23 cellular contexts compared by ENCODE assay signal in genomic region chr22:33350391-33350955, GRCh38.
"Had no signal": no experiment of that assay in that cellular context is flagged by ENCODE, and none has a peak within 500 bp of the region (broad histone marks: within the 10 kb centered on the region; RNA-seq: fewer than 3 reads in every experiment).

No MANE protein-coding gene starts in this region.

- H3K36me3 Mint-ChIP-seq: naive thymus-derived CD8-positive, alpha-beta T cell had no signal

- H3K4me1 ChIP-seq: colonic mucosa, esophagus squamous epithelium, sigmoid colon, spleen, upper lobe of right lung had no signal

- H3K4me2 ChIP-seq: hepatocyte had no signal

- H3K4me3 Mint-ChIP-seq: activated B cell treated with CpG ODN at 0.5 μM for 24 hours; activated CD8-positive, alpha-beta T cell treated with anti-CD3 and anti-CD28 coated beads for 36 hours; activated naive CD4-positive, alpha-beta T cell treated with anti-CD3 and anti-CD28 coated beads for 36 hours; activated naive CD8-positive, alpha-beta T cell treated with anti-CD3 and anti-CD28 coated beads, Interleukin-2, amount 50 U/mL, for 24 hours; activated T-cell treated with anti-CD3 and anti-CD28 coated beads, Interleukin-2, amount 50 U/mL, for 24 hours; brain; naive thymus-derived CD8-positive, alpha-beta T cell; stimulated activated naive B cell treated with anti-CD40 and anti-IgM and Interleukin-4, amounts not matched to agents 10 μg/mL and 1 μg/mL and 100 μg/mL, for 72 hours had no signal

- H3K27ac Mint-ChIP-seq: activated B cell treated with CpG ODN at 0.5 μM for 24 hours; activated CD8-positive, alpha-beta T cell treated with anti-CD3 and anti-CD28 coated beads for 36 hours; activated naive CD4-positive, alpha-beta T cell treated with anti-CD3 and anti-CD28 coated beads for 36 hours; activated naive CD8-positive, alpha-beta T cell treated with anti-CD3 and anti-CD28 coated beads, Interleukin-2, amount 50 U/mL, for 24 hours; activated T-cell treated with anti-CD3 and anti-CD28 coated beads, Interleukin-2, amount 50 U/mL, for 24 hours; brain; naive thymus-derived CD8-positive, alpha-beta T cell; stimulated activated naive B cell treated with anti-CD40 and anti-IgM and Interleukin-4, amounts not matched to agents 10 μg/mL and 1 μg/mL and 100 μg/mL, for 72 hours had no signal

- H3K79me2 ChIP-seq: hepatocyte had no signal

- H3K9me3 Mint-ChIP-seq: activated CD8-positive, alpha-beta T cell treated with anti-CD3 and anti-CD28 coated beads for 36 hours had no signal

- H2AFZ ChIP-seq: hepatocyte had no signal

- H3K4me1 Mint-ChIP-seq: activated naive CD8-positive, alpha-beta T cell treated with anti-CD3 and anti-CD28 coated beads, Interleukin-2, amount 50 U/mL, for 24 hours; brain; naive thymus-derived CD8-positive, alpha-beta T cell had no signal

- H3K27ac ChIP-seq: colonic mucosa, esophagus squamous epithelium, hepatocyte, neutrophil, sigmoid colon, spleen, thoracic aorta, upper lobe of right lung had no signal

- H3K27me3 ChIP-seq: colonic mucosa, esophagus squamous epithelium, hepatocyte, neutrophil, sigmoid colon, spleen, upper lobe of right lung had no signal

- H3K27me3 Mint-ChIP-seq: activated B cell treated with CpG ODN at 0.5 μM for 24 hours; activated CD8-positive, alpha-beta T cell treated with anti-CD3 and anti-CD28 coated beads for 36 hours; activated naive CD8-positive, alpha-beta T cell treated with anti-CD3 and anti-CD28 coated beads, Interleukin-2, amount 50 U/mL, for 24 hours; activated T-cell treated with anti-CD3 and anti-CD28 coated beads, Interleukin-2, amount 50 U/mL, for 24 hours; brain had no signal

- DNase-seq: activated B cell treated with CpG ODN at 0.5 μM for 24 hours; activated CD4-positive, alpha-beta T cell treated with anti-CD3 and anti-CD28 coated beads for 4 hours; activated CD8-positive, alpha-beta T cell treated with anti-CD3 and anti-CD28 coated beads for 36 hours; activated naive CD4-positive, alpha-beta T cell treated with anti-CD3 and anti-CD28 coated beads for 36 hours; activated naive CD8-positive, alpha-beta T cell treated with anti-CD3 and anti-CD28 coated beads, Interleukin-2, amount 50 U/mL, for 24 hours; activated T-cell treated with anti-CD3 and anti-CD28 coated beads, Interleukin-2, amount 50 U/mL, for 24 hours; anterior cingulate cortex; caudate nucleus; colonic mucosa; esophagus squamous epithelium; left ventricle myocardium superior; mesendoderm; naive thymus-derived CD8-positive, alpha-beta T cell; sigmoid colon; spleen; stimulated activated naive B cell treated with anti-CD40 and anti-IgM and Interleukin-4, amounts not matched to agents 10 μg/mL and 1 μg/mL and 100 μg/mL, for 72 hours; T-helper 1 cell; T-helper 9 cell; upper lobe of right lung had no signal

- H3K4me3 ChIP-seq: colonic mucosa, esophagus squamous epithelium, hepatocyte, sigmoid colon, spleen, thoracic aorta, upper lobe of right lung had no signal

- H3K9me3 ChIP-seq: colonic mucosa, esophagus squamous epithelium, neutrophil, sigmoid colon, thoracic aorta, upper lobe of right lung had no signal

- H3K36me3 ChIP-seq: colonic mucosa, esophagus squamous epithelium, neutrophil, sigmoid colon, spleen, thoracic aorta, upper lobe of right lung had no signal

- ATAC-seq: activated CD8-positive, alpha-beta T cell treated with anti-CD3 and anti-CD28 coated beads for 36 hours; activated naive CD8-positive, alpha-beta T cell treated with anti-CD3 and anti-CD28 coated beads, Interleukin-2, amount 50 U/mL, for 24 hours; left ventricle myocardium superior; naive thymus-derived CD8-positive, alpha-beta T cell; stimulated activated naive B cell treated with anti-CD40 and anti-IgM and Interleukin-4, amounts not matched to agents 10 μg/mL and 1 μg/mL and 100 μg/mL, for 72 hours; upper lobe of right lung had no signal
